In genomic region chr17:79114455-79115301, GRCh38 we compare ENCODE assay signal across 10 cellular contexts. TPM values are rescaled to one million over a fixed set of nuclear protein-coding genes. Genes with fewer than 3 reads are reported as not detected.
DNase-seq lines count a peak whose midpoint lies in the region; ATAC-seq and TF ChIP-seq lines count a peak whose summit lies in the region.
"Had no signal": no experiment of that assay in that cellular context is flagged by ENCODE, and none has a peak within 500 bp of the region (broad histone marks: within the 10 kb centered on the region; RNA-seq: fewer than 3 reads in every experiment).

No MANE protein-coding gene starts in this region.

- H3K4me3 Mint-ChIP-seq in CD14-positive monocyte: no peak overlapping the region
- no peak overlapping the region for H3K4me3 Mint-ChIP-seq in stimulated activated naive B cell treated with anti-CD40 and anti-IgM and Interleukin-4, amounts not matched to agents 10 μg/mL and 1 μg/mL and 100 μg/mL, for 72 hours
- H3K4me3 Mint-ChIP-seq: stimulated activated memory B cell treated with anti-CD40 and anti-IgM and Interleukin-4, amounts not matched to agents 10 μg/mL and 1 μg/mL and 100 μg/mL, for 72 hours had no signal

- no peak overlapping the region for H3K27ac Mint-ChIP-seq in CD14-positive monocyte
- H3K27ac Mint-ChIP-seq in stimulated activated naive B cell treated with anti-CD40 and anti-IgM and Interleukin-4, amounts not matched to agents 10 μg/mL and 1 μg/mL and 100 μg/mL, for 72 hours: no peak overlapping the region
- H3K27ac Mint-ChIP-seq: stimulated activated memory B cell treated with anti-CD40 and anti-IgM and Interleukin-4, amounts not matched to agents 10 μg/mL and 1 μg/mL and 100 μg/mL, for 72 hours had no signal

- H3K27me3 ChIP-seq in Panc1 (ENCODE audit: control insufficient read depth, insufficient read depth, low read length): peaks cover 5% of the 10 kb centered on the region

- no peaks in the 10 kb centered on the region for H3K36me3 ChIP-seq in Panc1 (ENCODE audit: control insufficient read depth, insufficient read depth, low read length)

- no peak overlapping the region for H3K27ac ChIP-seq in Panc1 (ENCODE audit: low read length)
- H3K27ac ChIP-seq: SK-N-MC had no signal

- no peaks in the 10 kb centered on the region for H3K4me1 Mint-ChIP-seq in CD14-positive monocyte
- no peaks in the 10 kb centered on the region for H3K4me1 Mint-ChIP-seq in stimulated activated naive B cell treated with anti-CD40 and anti-IgM and Interleukin-4, amounts not matched to agents 10 μg/mL and 1 μg/mL and 100 μg/mL, for 72 hours
- H3K4me1 Mint-ChIP-seq: stimulated activated memory B cell treated with anti-CD40 and anti-IgM and Interleukin-4, amounts not matched to agents 10 μg/mL and 1 μg/mL and 100 μg/mL, for 72 hours had no signal

- no peaks in the 10 kb centered on the region for H3K4me1 ChIP-seq in Panc1 (ENCODE audit: control insufficient read depth, insufficient read depth, low read length)

- intact Hi-C loops in Right ventricle myocardium superior (cut with DNase I) (no loop called here), cardiac septum (cut with DNase I) (no loop called here), Panc1 (cut with micrococcal nuclease; ENCODE audit: unreplicated experiment) (no loop called here), CD14-positive monocyte (cut with micrococcal nuclease) (no loop called here)

- CTCF ChIA-PET in Panc1 (lab: Charles Lee): interaction anchor here (0.9 kb wide), 1 partner anchor 277 kb away, joined by 3 read pairs; no protein-coding TSS in a partner anchor

- no peaks in the 10 kb centered on the region for H3K9me3 ChIP-seq in Panc1 (ENCODE audit: control insufficient read depth, insufficient read depth, low read depth, low read length)

- H3K27me3 Mint-ChIP-seq in CD14-positive monocyte (ENCODE audit: low read depth in 3 of 3): peaks cover 1 to 4% (median 3%) of the 10 kb centered on the region in 3 donors
- peaks cover 10 to 27% of the 10 kb centered on the region in 2 donors for H3K27me3 Mint-ChIP-seq in stimulated activated naive B cell treated with anti-CD40 and anti-IgM and Interleukin-4, amounts not matched to agents 10 μg/mL and 1 μg/mL and 100 μg/mL, for 72 hours

- ATAC-seq in Right ventricle myocardium superior (ENCODE audit: poor library complexity) (peak; percentile 89), Panc1 (peak; percentile 33; the same call in 1 of the 2 replicates), GM21526 (IDR thresholded peaks at IDR 0.05; ENCODE audit: low FRiP score, unreplicated experiment) (no peak)
- ATAC-seq in stimulated activated naive B cell treated with anti-CD40 and anti-IgM and Interleukin-4, amounts not matched to agents 10 μg/mL and 1 μg/mL and 100 μg/mL, for 72 hours (replicated peaks): no peak
- ATAC-seq: stimulated activated memory B cell treated with anti-CD40 and anti-IgM and Interleukin-4, amounts not matched to agents 10 μg/mL and 1 μg/mL and 100 μg/mL, for 72 hours had no signal

- no peak for TF ChIP-seq CTCF in Panc1 (IDR thresholded peaks at IDR 0.05)
- TF ChIP-seq CTCF in CD14-positive monocyte (IDR thresholded peaks at IDR 0.05): no peak

- H3K9me3 Mint-ChIP-seq in CD14-positive monocyte: no peaks in the 10 kb centered on the region
- H3K9me3 Mint-ChIP-seq in stimulated activated naive B cell treated with anti-CD40 and anti-IgM and Interleukin-4, amounts not matched to agents 10 μg/mL and 1 μg/mL and 100 μg/mL, for 72 hours: no peaks in the 10 kb centered on the region
- H3K9me3 Mint-ChIP-seq: stimulated activated memory B cell treated with anti-CD40 and anti-IgM and Interleukin-4, amounts not matched to agents 10 μg/mL and 1 μg/mL and 100 μg/mL, for 72 hours had no signal

- POLR2A ChIA-PET in Panc1 (lab: Charles Lee): no interaction called here

- in situ Hi-C loops in Panc1 (cut with HindIII; ENCODE audit: low pct_unique_long_range_greater_than_20kb, low sequenced_read_pairs): no loop called here

- no peaks in the 10 kb centered on the region for H3K36me3 Mint-ChIP-seq in CD14-positive monocyte
- H3K36me3 Mint-ChIP-seq in stimulated activated naive B cell treated with anti-CD40 and anti-IgM and Interleukin-4, amounts not matched to agents 10 μg/mL and 1 μg/mL and 100 μg/mL, for 72 hours: no peaks in the 10 kb centered on the region
- H3K36me3 Mint-ChIP-seq: stimulated activated memory B cell treated with anti-CD40 and anti-IgM and Interleukin-4, amounts not matched to agents 10 μg/mL and 1 μg/mL and 100 μg/mL, for 72 hours had no signal

- no TSS peak for BruUV-seq in Panc1 (replicated peaks; lab: Mats Ljungman, UMichigan)

- H3K4me3 ChIP-seq in Panc1 (ENCODE audit: low read depth in 2 of 2, low read length in 2 of 2): no peak overlapping the region
- H3K4me3 ChIP-seq: SK-N-MC had no signal

- peak; percentile 80 for DNase-seq in Right ventricle myocardium superior
- no peak for DNase-seq in cardiac septum (ENCODE audit: low spot score)
- no peak for DNase-seq in Panc1 (ENCODE audit: low read depth, low spot score)
- peak; percentile 5 for DNase-seq in kidney tubule cell (ENCODE audit: low spot score)
- no peak for DNase-seq in CD14-positive monocyte (ENCODE audit: low spot score)
- DNase-seq in activated CD4-positive, CD25-positive, alpha-beta regulatory T cell treated with anti-CD3 and anti-CD28 coated beads, Interleukin-2, amount 50 U/mL, for 72 hours: no peak
- DNase-seq in stimulated activated naive B cell treated with anti-CD40 and anti-IgM and Interleukin-4, amounts not matched to agents 10 μg/mL and 1 μg/mL and 100 μg/mL, for 72 hours: no peak

RNA-seq across cellular contexts. Expression of gene ENGASE, which starts 40.1 kb away (rescaled TPM):
- total RNA-seq in Right ventricle myocardium superior (29.1 TPM), cardiac septum (39.4 TPM), Panc1 (2021; ENCODE audit: unreplicated experiment) (32.3 TPM)
- 20.4 TPM for polyA plus RNA-seq in Panc1 (2012; ENCODE audit: insufficient read length)
- polyA plus RNA-seq in CD14-positive monocyte: 1 to 10 TPM; 2.6 to 3.0 TPM

Comparison
In these comparisons a context has a peak if more than half of its experiments do, and no peak if none do; other contexts are left out.
1. DNase-seq: peak in Right ventricle myocardium superior (single experiment) and kidney tubule cell (single experiment); none in cardiac septum (single experiment), Panc1 (single experiment), CD14-positive monocyte (single experiment), activated CD4-positive, CD25-positive, alpha-beta regulatory T cell treated with anti-CD3 and anti-CD28 coated beads, Interleukin-2, amount 50 U/mL, for 72 hours (single experiment) and stimulated activated naive B cell treated with anti-CD40 and anti-IgM and Interleukin-4, amounts not matched to agents 10 μg/mL and 1 μg/mL and 100 μg/mL, for 72 hours (single experiment).
2. ATAC-seq: peak in Right ventricle myocardium superior (single experiment) and Panc1 (single experiment); none in stimulated activated naive B cell treated with anti-CD40 and anti-IgM and Interleukin-4, amounts not matched to agents 10 μg/mL and 1 μg/mL and 100 μg/mL, for 72 hours (0 of 2) and GM21526 (single experiment).